Comparison of ENCODE assay signal across 13 cellular contexts in genomic region chr7:3119963-3120362, GRCh38.
"Had no signal": no experiment of that assay in that cellular context is flagged by ENCODE, and none has a peak within 500 bp of the region (broad histone marks: within the 10 kb centered on the region; RNA-seq: fewer than 3 reads in every experiment).

No MANE protein-coding gene starts in this region.

- H3K36me3 ChIP-seq: ascending aorta, breast epithelium, gastroesophageal sphincter, neutrophil, transverse colon had no signal

- H3K27ac ChIP-seq: ascending aorta, breast epithelium, gastroesophageal sphincter, neutrophil, transverse colon had no signal

- H3K27me3 ChIP-seq: ascending aorta, transverse colon had no signal

- H3K4me1 ChIP-seq: ascending aorta, breast epithelium, gastroesophageal sphincter, transverse colon had no signal

- H3K4me3 Mint-ChIP-seq: stimulated activated naive B cell treated with anti-CD40 and anti-IgM and Interleukin-4, amounts not matched to agents 10 μg/mL and 1 μg/mL and 100 μg/mL, for 72 hours; WTC11 had no signal

- ATAC-seq: gastroesophageal sphincter; stimulated activated naive B cell treated with anti-CD40 and anti-IgM and Interleukin-4, amounts not matched to agents 10 μg/mL and 1 μg/mL and 100 μg/mL, for 72 hours; WTC11 had no signal

- FAIRE-seq: islet of Langerhans, TTC549 had no signal

- DNase-seq: activated effector memory CD4-positive, alpha-beta T cell treated with Interleukin-2 at 50 U/mL for 16 hours; stimulated activated CD4-positive, alpha-beta T cell treated with anti-CD3 and anti-CD28 coated beads, Interleukin-2, amount 100 ng/mL, for 48 hours; stimulated activated naive B cell treated with anti-CD40 and anti-IgM and Interleukin-4, amounts not matched to agents 10 μg/mL and 1 μg/mL and 100 μg/mL, for 72 hours; substantia nigra; transverse colon had no signal

- H3K4me3 ChIP-seq: ascending aorta, breast epithelium, gastroesophageal sphincter, lung, transverse colon had no signal

- H3K27ac Mint-ChIP-seq: stimulated activated naive B cell treated with anti-CD40 and anti-IgM and Interleukin-4, amounts not matched to agents 10 μg/mL and 1 μg/mL and 100 μg/mL, for 72 hours; WTC11 had no signal

- H3K9me3 ChIP-seq: neutrophil had no signal
